Comparison of ENCODE assay signal across 1 cellular context in the genomic region with DNA sequence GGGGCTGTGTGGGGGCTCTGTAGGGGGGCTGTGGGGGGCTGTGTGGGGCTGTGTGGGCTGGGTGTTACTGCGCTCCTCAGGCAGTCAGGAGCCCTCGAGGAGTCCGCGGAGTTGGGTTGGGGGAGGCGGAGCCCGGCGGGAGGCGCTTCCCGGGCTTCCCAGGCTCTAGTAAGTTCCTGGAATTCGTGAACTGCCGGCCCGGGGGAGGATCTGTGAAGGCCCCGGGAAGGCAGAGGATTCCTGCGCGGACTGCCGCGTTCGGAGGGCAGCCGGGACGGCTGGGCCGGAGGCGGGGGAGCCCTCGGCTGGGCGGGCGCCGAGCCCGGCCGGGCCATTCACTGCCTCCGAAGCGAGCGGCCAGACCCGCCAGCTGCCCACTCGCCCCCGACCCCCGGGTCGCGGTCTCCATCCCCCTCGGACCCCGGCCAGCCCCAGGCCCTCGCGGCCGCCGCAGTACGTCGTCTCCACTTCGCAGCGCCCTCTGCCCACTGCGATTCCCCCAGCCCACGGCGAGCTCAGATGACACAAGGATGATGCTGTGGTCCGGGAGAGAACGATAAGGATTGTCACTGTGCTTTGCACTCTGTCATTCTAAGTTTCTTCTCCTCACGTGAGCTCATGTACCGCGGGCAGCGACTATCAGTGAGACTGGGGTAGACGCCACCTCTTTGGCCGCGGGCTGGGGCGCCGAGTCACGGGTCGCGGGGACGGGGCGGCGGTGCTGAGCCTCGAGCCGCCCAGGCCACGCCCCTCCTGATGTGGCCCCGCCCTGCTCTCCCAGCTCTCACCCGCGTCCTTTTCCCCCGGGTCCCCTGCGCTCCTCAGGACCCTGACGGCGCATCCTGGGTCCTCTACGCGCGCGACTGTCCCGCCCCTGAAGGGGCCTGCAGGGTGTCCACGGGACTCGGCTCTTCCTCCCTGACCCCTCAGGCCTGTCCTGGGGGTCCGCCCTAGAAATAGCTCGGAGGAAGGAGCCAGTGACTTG.
TF ChIP-seq lines count a peak whose summit lies in the region.

No MANE protein-coding gene starts in this region.

TF ChIP-seq in K562, 482 proteins besides CTCF, POLR2A, EP300 and RAD21 (continued from another document):
- TF ChIP-seq, protein P1, sequence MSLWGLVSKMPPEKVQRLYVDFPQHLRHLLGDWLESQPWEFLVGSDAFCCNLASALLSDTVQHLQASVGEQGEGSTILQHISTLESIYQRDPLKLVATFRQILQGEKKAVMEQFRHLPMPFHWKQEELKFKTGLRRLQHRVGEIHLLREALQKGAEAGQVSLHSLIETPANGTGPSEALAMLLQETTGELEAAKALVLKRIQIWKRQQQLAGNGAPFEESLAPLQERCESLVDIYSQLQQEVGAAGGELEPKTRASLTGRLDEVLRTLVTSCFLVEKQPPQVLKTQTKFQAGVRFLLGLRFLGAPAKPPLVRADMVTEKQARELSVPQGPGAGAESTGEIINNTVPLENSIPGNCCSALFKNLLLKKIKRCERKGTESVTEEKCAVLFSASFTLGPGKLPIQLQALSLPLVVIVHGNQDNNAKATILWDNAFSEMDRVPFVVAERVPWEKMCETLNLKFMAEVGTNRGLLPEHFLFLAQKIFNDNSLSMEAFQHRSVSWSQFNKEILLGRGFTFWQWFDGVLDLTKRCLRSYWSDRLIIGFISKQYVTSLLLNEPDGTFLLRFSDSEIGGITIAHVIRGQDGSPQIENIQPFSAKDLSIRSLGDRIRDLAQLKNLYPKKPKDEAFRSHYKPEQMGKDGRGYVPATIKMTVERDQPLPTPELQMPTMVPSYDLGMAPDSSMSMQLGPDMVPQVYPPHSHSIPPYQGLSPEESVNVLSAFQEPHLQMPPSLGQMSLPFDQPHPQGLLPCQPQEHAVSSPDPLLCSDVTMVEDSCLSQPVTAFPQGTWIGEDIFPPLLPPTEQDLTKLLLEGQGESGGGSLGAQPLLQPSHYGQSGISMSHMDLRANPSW (CRISPR knock-in tag; IDR thresholded peaks at IDR 0.05) = no peak
- TF ChIP-seq HMGN3 (IDR thresholded peaks at IDR 0.05; ENCODE audit: borderline replicate concordance, extremely low read depth, insufficient read length, low read depth, low read length) (peak; percentile 66), CREM (IDR thresholded peaks at IDR 0.05; ENCODE audit: low read depth) (0 out of 2 replicates have a peak, but pooled peaks have one; percentile 38), NFIC (IDR thresholded peaks at IDR 0.05) (0 out of 2 replicates have a peak, but pooled peaks have one; percentile 6), NRF1 (conservative IDR thresholded peaks at IDR 0.05 in 1 of 2, IDR thresholded peaks at IDR 0.05 in 1 of 2) (peak in 1 of 2 experiments; percentile 37; a peak in 2 of 4 replicates), MEIS2 (IDR thresholded peaks at IDR 0.05; ENCODE audit: partially characterized antibody) (peak; percentile 22), L3MBTL2 (IDR thresholded peaks at IDR 0.05) (peak; percentile 54), ZNF184 (CRISPR knock-in tag; IDR thresholded peaks at IDR 0.05) (no peak), FOXK2 (conservative IDR thresholded peaks at IDR 0.05 in 1 of 2, IDR thresholded peaks at IDR 0.05 in 1 of 2; ENCODE audit: low read depth in 2 of 2) (no peak), MTA3 (IDR thresholded peaks at IDR 0.05; ENCODE audit: borderline replicate concordance) (0 out of 2 replicates have a peak, but pooled peaks have one; percentile 47), BHLHE40 (IDR thresholded peaks at IDR 0.05; ENCODE audit: low read length) (peak; percentile 97), RAD51 (IDR thresholded peaks at IDR 0.05; ENCODE audit: borderline replicate concordance, low read depth) (0 out of 2 replicates have a peak, but pooled peaks have one; percentile 17), RBFOX2 (IDR thresholded peaks at IDR 0.05; ENCODE audit: low read depth, low read length) (peak; percentile 17; the same call in 1 of the 2 replicates), TOE1 (IDR thresholded peaks at IDR 0.05; ENCODE audit: borderline replicate concordance) (peak; percentile 44; the same call in 1 of the 2 replicates), TOE1 (CRISPR knock-in tag; IDR thresholded peaks at IDR 0.05; ENCODE audit: borderline replicate concordance, low read depth) (no peak), CTBP1 (IDR thresholded peaks at IDR 0.05; ENCODE audit: borderline replicate concordance) (peak; percentile 95), NFATC3 (IDR thresholded peaks at IDR 0.05) (0 out of 2 replicates have a peak, but pooled peaks have one; percentile 37), KDM5B (IDR thresholded peaks at IDR 0.05; ENCODE audit: insufficient replicate concordance, low read depth, low read length) (peak; percentile 26), RCOR1 (IDR thresholded peaks at IDR 0.05; ENCODE audit: borderline replicate concordance in 1 of 2, low read depth in 2 of 2, low read length in 2 of 2) (peak in 1 of 2 experiments; percentile 65; a peak in 1 of 4 replicates), HDAC1 (IDR thresholded peaks at IDR 0.05) (peak in 1 of 2 experiments; percentile 56; a peak in 1 of 4 replicates), ATF7 (IDR thresholded peaks at IDR 0.05) (peak; percentile 69), NEUROD1 (IDR thresholded peaks at IDR 0.05; ENCODE audit: borderline replicate concordance, low read depth, low read length, partially characterized antibody) (no peak), KLF1 (tag; IDR thresholded peaks at IDR 0.05) (no peak), SAFB (IDR thresholded peaks at IDR 0.05; ENCODE audit: borderline replicate concordance, low read depth, low read length) (no peak), CXXC5 (CRISPR knock-in tag; IDR thresholded peaks at IDR 0.05) (peak; percentile 76), KDM1A (IDR thresholded peaks at IDR 0.05) (peak in 1 of 2 experiments; percentile 42; a peak in 2 of 4 replicates), CCNT2 (IDR thresholded peaks at IDR 0.05; ENCODE audit: borderline replicate concordance, extremely low read depth, insufficient read length, low read depth, low read length) (peak; percentile 17), PHF20 (IDR thresholded peaks at IDR 0.05; ENCODE audit: partially characterized antibody) (peak; percentile 30), BCOR (IDR thresholded peaks at IDR 0.05) (0 out of 2 replicates have a peak, but pooled peaks have one; percentile 42), RB1 (IDR thresholded peaks at IDR 0.05; ENCODE audit: low read depth) (0 out of 2 replicates have a peak, but pooled peaks have one; percentile 11), TCF3 (CRISPR knock-in tag; IDR thresholded peaks at IDR 0.05) (peak; percentile 34; the same call in 1 of the 2 replicates), ZBTB7A (IDR thresholded peaks at IDR 0.05; ENCODE audit: borderline replicate concordance, control insufficient read depth, low read depth, low read length) (no peak), ZNF384 (IDR thresholded peaks at IDR 0.05; ENCODE audit: low read depth, low read length) (no peak)
- TF ChIP-seq, protein P2, sequence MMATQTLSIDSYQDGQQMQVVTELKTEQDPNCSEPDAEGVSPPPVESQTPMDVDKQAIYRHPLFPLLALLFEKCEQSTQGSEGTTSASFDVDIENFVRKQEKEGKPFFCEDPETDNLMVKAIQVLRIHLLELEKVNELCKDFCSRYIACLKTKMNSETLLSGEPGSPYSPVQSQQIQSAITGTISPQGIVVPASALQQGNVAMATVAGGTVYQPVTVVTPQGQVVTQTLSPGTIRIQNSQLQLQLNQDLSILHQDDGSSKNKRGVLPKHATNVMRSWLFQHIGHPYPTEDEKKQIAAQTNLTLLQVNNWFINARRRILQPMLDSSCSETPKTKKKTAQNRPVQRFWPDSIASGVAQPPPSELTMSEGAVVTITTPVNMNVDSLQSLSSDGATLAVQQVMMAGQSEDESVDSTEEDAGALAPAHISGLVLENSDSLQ (IDR thresholded peaks at IDR 0.05) = peak; percentile 35; the same call in 1 of the 2 replicates
- TF ChIP-seq, protein P3, sequence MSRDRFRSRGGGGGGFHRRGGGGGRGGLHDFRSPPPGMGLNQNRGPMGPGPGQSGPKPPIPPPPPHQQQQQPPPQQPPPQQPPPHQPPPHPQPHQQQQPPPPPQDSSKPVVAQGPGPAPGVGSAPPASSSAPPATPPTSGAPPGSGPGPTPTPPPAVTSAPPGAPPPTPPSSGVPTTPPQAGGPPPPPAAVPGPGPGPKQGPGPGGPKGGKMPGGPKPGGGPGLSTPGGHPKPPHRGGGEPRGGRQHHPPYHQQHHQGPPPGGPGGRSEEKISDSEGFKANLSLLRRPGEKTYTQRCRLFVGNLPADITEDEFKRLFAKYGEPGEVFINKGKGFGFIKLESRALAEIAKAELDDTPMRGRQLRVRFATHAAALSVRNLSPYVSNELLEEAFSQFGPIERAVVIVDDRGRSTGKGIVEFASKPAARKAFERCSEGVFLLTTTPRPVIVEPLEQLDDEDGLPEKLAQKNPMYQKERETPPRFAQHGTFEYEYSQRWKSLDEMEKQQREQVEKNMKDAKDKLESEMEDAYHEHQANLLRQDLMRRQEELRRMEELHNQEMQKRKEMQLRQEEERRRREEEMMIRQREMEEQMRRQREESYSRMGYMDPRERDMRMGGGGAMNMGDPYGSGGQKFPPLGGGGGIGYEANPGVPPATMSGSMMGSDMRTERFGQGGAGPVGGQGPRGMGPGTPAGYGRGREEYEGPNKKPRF (IDR thresholded peaks at IDR 0.05; ENCODE audit: low read depth, low read length) = no peak
- TF ChIP-seq, protein P4, sequence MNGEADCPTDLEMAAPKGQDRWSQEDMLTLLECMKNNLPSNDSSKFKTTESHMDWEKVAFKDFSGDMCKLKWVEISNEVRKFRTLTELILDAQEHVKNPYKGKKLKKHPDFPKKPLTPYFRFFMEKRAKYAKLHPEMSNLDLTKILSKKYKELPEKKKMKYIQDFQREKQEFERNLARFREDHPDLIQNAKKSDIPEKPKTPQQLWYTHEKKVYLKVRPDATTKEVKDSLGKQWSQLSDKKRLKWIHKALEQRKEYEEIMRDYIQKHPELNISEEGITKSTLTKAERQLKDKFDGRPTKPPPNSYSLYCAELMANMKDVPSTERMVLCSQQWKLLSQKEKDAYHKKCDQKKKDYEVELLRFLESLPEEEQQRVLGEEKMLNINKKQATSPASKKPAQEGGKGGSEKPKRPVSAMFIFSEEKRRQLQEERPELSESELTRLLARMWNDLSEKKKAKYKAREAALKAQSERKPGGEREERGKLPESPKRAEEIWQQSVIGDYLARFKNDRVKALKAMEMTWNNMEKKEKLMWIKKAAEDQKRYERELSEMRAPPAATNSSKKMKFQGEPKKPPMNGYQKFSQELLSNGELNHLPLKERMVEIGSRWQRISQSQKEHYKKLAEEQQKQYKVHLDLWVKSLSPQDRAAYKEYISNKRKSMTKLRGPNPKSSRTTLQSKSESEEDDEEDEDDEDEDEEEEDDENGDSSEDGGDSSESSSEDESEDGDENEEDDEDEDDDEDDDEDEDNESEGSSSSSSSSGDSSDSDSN (IDR thresholded peaks at IDR 0.05; ENCODE audit: borderline replicate concordance in 1 of 2, low read depth in 2 of 2, low read length in 2 of 2) = 0 out of 4 replicates have a peak, but pooled peaks of 1 of the 2 experiments have one; percentile 36
- TF ChIP-seq, protein P5, sequence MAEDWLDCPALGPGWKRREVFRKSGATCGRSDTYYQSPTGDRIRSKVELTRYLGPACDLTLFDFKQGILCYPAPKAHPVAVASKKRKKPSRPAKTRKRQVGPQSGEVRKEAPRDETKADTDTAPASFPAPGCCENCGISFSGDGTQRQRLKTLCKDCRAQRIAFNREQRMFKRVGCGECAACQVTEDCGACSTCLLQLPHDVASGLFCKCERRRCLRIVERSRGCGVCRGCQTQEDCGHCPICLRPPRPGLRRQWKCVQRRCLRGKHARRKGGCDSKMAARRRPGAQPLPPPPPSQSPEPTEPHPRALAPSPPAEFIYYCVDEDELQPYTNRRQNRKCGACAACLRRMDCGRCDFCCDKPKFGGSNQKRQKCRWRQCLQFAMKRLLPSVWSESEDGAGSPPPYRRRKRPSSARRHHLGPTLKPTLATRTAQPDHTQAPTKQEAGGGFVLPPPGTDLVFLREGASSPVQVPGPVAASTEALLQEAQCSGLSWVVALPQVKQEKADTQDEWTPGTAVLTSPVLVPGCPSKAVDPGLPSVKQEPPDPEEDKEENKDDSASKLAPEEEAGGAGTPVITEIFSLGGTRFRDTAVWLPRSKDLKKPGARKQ (CRISPR knock-in tag; IDR thresholded peaks at IDR 0.05) = no peak
- TF ChIP-seq, protein P6, sequence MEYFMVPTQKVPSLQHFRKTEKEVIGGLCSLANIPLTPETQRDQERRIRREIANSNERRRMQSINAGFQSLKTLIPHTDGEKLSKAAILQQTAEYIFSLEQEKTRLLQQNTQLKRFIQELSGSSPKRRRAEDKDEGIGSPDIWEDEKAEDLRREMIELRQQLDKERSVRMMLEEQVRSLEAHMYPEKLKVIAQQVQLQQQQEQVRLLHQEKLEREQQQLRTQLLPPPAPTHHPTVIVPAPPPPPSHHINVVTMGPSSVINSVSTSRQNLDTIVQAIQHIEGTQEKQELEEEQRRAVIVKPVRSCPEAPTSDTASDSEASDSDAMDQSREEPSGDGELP (CRISPR knock-in tag; IDR thresholded peaks at IDR 0.05; ENCODE audit: borderline replicate concordance) = peak; percentile 51; the same call in 1 of the 2 replicates
